8 cellular contexts compared by ENCODE assay signal in the genomic region with DNA sequence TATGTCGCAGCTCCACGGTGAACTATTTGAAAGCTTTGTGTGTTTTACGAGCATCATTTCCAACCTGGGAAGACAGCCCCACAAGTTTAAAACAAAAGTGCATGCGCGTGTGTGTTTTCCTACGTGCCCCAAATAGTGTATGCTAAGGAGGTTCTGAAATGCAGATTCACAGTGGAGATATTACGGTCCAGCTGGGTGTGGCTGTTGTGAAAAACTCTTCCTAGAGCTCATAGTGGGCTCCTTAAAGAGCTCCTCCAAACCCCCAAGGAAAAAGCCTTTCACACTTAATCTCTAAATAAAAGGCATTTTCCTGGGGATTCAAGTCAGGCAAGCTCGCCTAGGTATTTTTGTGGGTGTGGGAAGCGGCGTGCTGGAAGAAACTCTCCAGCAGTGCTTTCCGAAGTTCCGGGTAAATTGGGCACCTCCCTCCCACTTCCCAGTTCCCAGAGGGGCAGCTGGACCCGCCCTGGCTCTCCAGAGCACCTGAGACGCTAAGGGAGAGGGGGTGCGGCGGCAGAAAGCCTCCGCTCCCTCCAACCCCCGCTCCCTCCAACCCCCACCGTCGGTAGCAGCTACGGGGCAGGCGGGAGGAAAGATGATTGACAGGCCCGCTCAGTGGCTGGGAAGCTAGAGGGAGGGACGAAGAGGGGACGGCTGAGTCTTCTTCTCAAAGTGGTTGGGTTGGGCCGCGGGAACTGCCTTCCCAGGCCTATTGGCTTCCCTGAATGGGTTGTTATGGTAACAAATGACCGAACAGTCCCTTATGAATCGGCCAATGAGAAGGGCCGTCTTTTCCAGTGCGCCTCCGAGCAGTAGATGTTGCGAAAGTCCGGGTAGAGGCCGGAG. TPM values are rescaled to one million over a fixed set of nuclear protein-coding genes. Genes with fewer than 3 reads are reported as not detected.
DNase-seq lines count a peak whose midpoint lies in the region; ATAC-seq and TF ChIP-seq lines count a peak whose summit lies in the region.

No MANE protein-coding gene starts in this region.

- peaks cover 0 to 3% (median 0%) of the 10 kb centered on the region in 7 donors for H3K9me3 Mint-ChIP-seq in CD4-positive, CD25-positive, alpha-beta regulatory T cell

- DNase-seq in CD4-positive, CD25-positive, alpha-beta regulatory T cell, result peak; percentile 98 to 100 (median 98)
- DNase-seq in NCI-H748 (lab: John Stamatoyannopoulos, UW; ENCODE audit: unreplicated experiment) (peak; percentile 99), ecto neural progenitor cell (ENCODE audit: low spot score) (peak; percentile 98), lower leg skin (ENCODE audit: low spot score in 2 of 2) (peak; percentile 99 to 100)
- peak; percentile 90 to 98 for DNase-seq in activated CD4-positive, alpha-beta T cell treated with anti-CD3 and anti-CD28 coated beads, Interleukin-2, amount 50 U/mL, for 24 hours (ENCODE audit: low read depth in 1 of 2, low spot score in 1 of 2)
- peak; percentile 94 for DNase-seq in stimulated activated CD8-positive, alpha-beta memory T cell treated with anti-CD3 and anti-CD28 coated beads, Interleukin-12 subunit alpha, Interleukin-12 subunit beta, amount 100 ng/mL, for 4 hours (ENCODE audit: low read depth)

- peaks cover 19% of the 10 kb centered on the region for H3K36me3 Mint-ChIP-seq in CD4-positive, CD25-positive, alpha-beta regulatory T cell

- peak overlapping the region; percentile 97 to 100 (median 100) for H3K27ac Mint-ChIP-seq in CD4-positive, CD25-positive, alpha-beta regulatory T cell

- peak overlapping the region; percentile 98 for H3K4me3 ChIP-seq in CD4-positive, CD25-positive, alpha-beta regulatory T cell (ENCODE audit: low read depth, low read length)
- H3K4me3 ChIP-seq in lower leg skin (ENCODE audit: low read depth, poor library complexity, severe bottlenecking), result peak overlapping the region; percentile 28

- peak in 1 of 2 donors; percentile 58 for TF ChIP-seq POLR2A in lower leg skin (IDR thresholded peaks at IDR 0.05)

- peaks cover 3% of the 10 kb centered on the region for H3K36me3 ChIP-seq in CD4-positive, CD25-positive, alpha-beta regulatory T cell (ENCODE audit: control insufficient read depth, insufficient read depth, low read length)

- H3K4me1 ChIP-seq in CD4-positive, CD25-positive, alpha-beta regulatory T cell (ENCODE audit: control insufficient read depth, insufficient read depth, low read length, poor library complexity, severe bottlenecking), result peaks cover 30% of the 10 kb centered on the region

- intact Hi-C loops in lower leg skin (cut with DNase I; ENCODE audit: low total_unique reads), result no loop called here

- H3K9me3 ChIP-seq in CD4-positive, CD25-positive, alpha-beta regulatory T cell (ENCODE audit: control insufficient read depth in 2 of 2, low read length in 2 of 2), result no peaks in the 10 kb centered on the region

- peaks cover 12% of the 10 kb centered on the region for H3K27me3 Mint-ChIP-seq in CD4-positive, CD25-positive, alpha-beta regulatory T cell

- peaks cover 17 to 31% (median 27%) of the 10 kb centered on the region in 4 donors for H3K4me1 Mint-ChIP-seq in CD4-positive, CD25-positive, alpha-beta regulatory T cell

- H3K27ac ChIP-seq in CD4-positive, CD25-positive, alpha-beta regulatory T cell (ENCODE audit: insufficient read depth, low read length, poor library complexity, severe bottlenecking), result peak overlapping the region; percentile 99

- peak; percentile 92 to 94 for ATAC-seq in CD4-positive, CD25-positive, alpha-beta regulatory T cell (ENCODE audit: low read depth in 2 of 2)
- ATAC-seq in GM19395 (IDR thresholded peaks at IDR 0.05; ENCODE audit: unreplicated experiment) (peak; percentile 96), HG03558 (IDR thresholded peaks at IDR 0.05; ENCODE audit: extremely low read depth, unreplicated experiment) (peak; percentile 97)

- no peaks in the 10 kb centered on the region for H3K27me3 ChIP-seq in CD4-positive, CD25-positive, alpha-beta regulatory T cell (ENCODE audit: control insufficient read depth, insufficient read depth, low read length)

- peak overlapping the region; percentile 97 to 100 (median 100) for H3K4me3 Mint-ChIP-seq in CD4-positive, CD25-positive, alpha-beta regulatory T cell

- no peak for TF ChIP-seq CTCF in lower leg skin (IDR thresholded peaks at IDR 0.05)

- 0% methylated on average over 33 to 35 of the region's 35 CpGs for WGBS in lower leg skin, 2 donors

RNA-seq across cellular contexts. Expression of a gene that starts 0.6 kb away (rescaled TPM):
- 161 TPM for total RNA-seq in CD4-positive, CD25-positive, alpha-beta regulatory T cell
- 10 to 100 TPM; 19.2 to 33.3 (median 26.2) TPM for polyA plus RNA-seq in CD4-positive, CD25-positive, alpha-beta regulatory T cell
- 100 to 1,000 TPM in 3 of 4 donors, 10 to 100 TPM in 1; 91.9 to 137 (median 119) TPM for total RNA-seq in lower leg skin

RNA-seq across cellular contexts. Expression of a gene that starts 37.1 kb away (rescaled TPM):
- total RNA-seq in CD4-positive, CD25-positive, alpha-beta regulatory T cell, result 4.1 TPM
- 1 to 10 TPM; 1.3 to 4.2 (median 2.8) TPM for polyA plus RNA-seq in CD4-positive, CD25-positive, alpha-beta regulatory T cell
- total RNA-seq in lower leg skin, result 1 to 10 TPM; 7.1 to 9.8 (median 9.0) TPM

Comparison
In these comparisons a context has a peak if more than half of its experiments do, and no peak if none do; other contexts are left out.
1. Peak in every context shown above with its lines: DNase-seq, ATAC-seq, H3K4me3 ChIP-seq and H3K27ac ChIP-seq.